ENCODE assay signal across 15 cellular contexts in genomic region chr2:17543848-17544645, GRCh38. TPM values are rescaled to one million over a fixed set of nuclear protein-coding genes. Genes with fewer than 3 reads are reported as not detected.
DNase-seq lines count a peak whose midpoint lies in the region; ATAC-seq and TF ChIP-seq lines count a peak whose summit lies in the region.
"Had no signal": no experiment of that assay in that cellular context is flagged by ENCODE, and none has a peak within 500 bp of the region (broad histone marks: within the 10 kb centered on the region; RNA-seq: fewer than 3 reads in every experiment).

No MANE protein-coding gene starts in this region.

- ATAC-seq in stimulated activated naive CD8-positive, alpha-beta T cell treated with anti-CD3 and anti-CD28 coated beads, Interleukin-15, amount 100 ng/mL, for 72 hours = no peak
- ATAC-seq: heart left ventricle had no signal

- 52% methylated on average over 3 of the region's 3 CpGs; no CpG with 5 or more reads in 1 of the 2 experiments for WGBS in endodermal cell (ENCODE audit: insufficient coverage in 1 of 2, insufficient read length in 1 of 2), 2 experiments

- H3K4me1 ChIP-seq in NT2/D1 (ENCODE audit: insufficient read depth, insufficient read length) (peaks cover 2% of the 10 kb centered on the region), endodermal cell (ENCODE audit: control insufficient read depth, insufficient read depth, low read length) (peaks cover 8% of the 10 kb centered on the region)
- H3K4me1 ChIP-seq: parathyroid adenoma had no signal

- H3K4me3 ChIP-seq in NT2/D1 (ENCODE audit: insufficient read length, low read depth) = no peak overlapping the region
- no peak overlapping the region for H3K4me3 ChIP-seq in endodermal cell (ENCODE audit: low read length)
- H3K4me3 ChIP-seq: coronary artery, heart left ventricle had no signal

- H3K4me3 Mint-ChIP-seq in endodermal cell = peak overlapping the region; percentile 23
- no peak overlapping the region for H3K4me3 Mint-ChIP-seq in stimulated activated naive CD8-positive, alpha-beta T cell treated with anti-CD3 and anti-CD28 coated beads, Interleukin-15, amount 100 ng/mL, for 72 hours

- no peaks in the 10 kb centered on the region for H3K36me3 Mint-ChIP-seq in endodermal cell (ENCODE audit: low read depth)

- DNase-seq in EH (ENCODE audit: low read depth) (peak; percentile 9), NT2/D1 (ENCODE audit: low read depth, low spot score) (peak; percentile 57), endodermal cell (no peak), iPS-NIHi7 (ENCODE audit: extremely low spot score) (peak; percentile 18), DMS153 treated with DMSO at 0.1 percent for 48 hours (lab: John Stamatoyannopoulos, UW; ENCODE audit: unreplicated experiment) (no peak), KBM-7 (no peak)
- no peak for DNase-seq in stimulated activated naive CD8-positive, alpha-beta T cell treated with anti-CD3 and anti-CD28 coated beads, Interleukin-15, amount 100 ng/mL, for 72 hours
- DNase-seq in activated CD8-positive, alpha-beta memory T cell treated with anti-CD3 and anti-CD28 coated beads, Interleukin-2, amount 50 U/mL, for 4 hours = no peak
- DNase-seq: activated naive CD4-positive, alpha-beta T cell treated with Interleukin-2 at 50 U/mL for 16 hours; heart left ventricle; NCI-H748 treated with DMSO at 0.1 percent for 48 hours; SHP77 had no signal

- H3K9ac ChIP-seq in NT2/D1 (ENCODE audit: insufficient read length, low read depth) (no peak overlapping the region), endodermal cell (ENCODE audit: extremely low read depth, low read length, poor library complexity, severe bottlenecking) (no peak overlapping the region)
- H3K9ac ChIP-seq: parathyroid adenoma had no signal

- in situ Hi-C loops in KBM-7 (cut with MboI; ENCODE audit: low pct_unique_long_range_greater_than_20kb, low sequenced_read_pairs) = no loop called here

- H3K27me3 Mint-ChIP-seq in endodermal cell (ENCODE audit: insufficient read depth) = peaks cover 44% of the 10 kb centered on the region
- H3K27me3 Mint-ChIP-seq in stimulated activated naive CD8-positive, alpha-beta T cell treated with anti-CD3 and anti-CD28 coated beads, Interleukin-15, amount 100 ng/mL, for 72 hours = peaks cover 66% of the 10 kb centered on the region

- H3K9me3 Mint-ChIP-seq in endodermal cell = no peaks in the 10 kb centered on the region
- peaks cover 0 to 18% of the 10 kb centered on the region in 2 donors for H3K9me3 Mint-ChIP-seq in stimulated activated naive CD8-positive, alpha-beta T cell treated with anti-CD3 and anti-CD28 coated beads, Interleukin-15, amount 100 ng/mL, for 72 hours

- peaks cover 42% of the 10 kb centered on the region for H3K4me1 Mint-ChIP-seq in endodermal cell
- peaks cover 10% of the 10 kb centered on the region for H3K4me1 Mint-ChIP-seq in stimulated activated naive CD8-positive, alpha-beta T cell treated with anti-CD3 and anti-CD28 coated beads, Interleukin-15, amount 100 ng/mL, for 72 hours

- no peaks in the 10 kb centered on the region for H3K9me3 ChIP-seq in NT2/D1 (ENCODE audit: insufficient read depth, low read length)
- H3K9me3 ChIP-seq in endodermal cell (ENCODE audit: control insufficient read depth, low read length) = no peaks in the 10 kb centered on the region
- H3K9me3 ChIP-seq: heart left ventricle had no signal

- peaks cover 24% of the 10 kb centered on the region for H3K27me3 ChIP-seq in NT2/D1 (ENCODE audit: insufficient read depth, insufficient read length)
- peaks cover 51% of the 10 kb centered on the region for H3K27me3 ChIP-seq in endodermal cell (ENCODE audit: control insufficient read depth, insufficient read depth, low read length, poor library complexity, severe bottlenecking)

- no peak overlapping the region for H3K27ac ChIP-seq in endodermal cell (ENCODE audit: low read depth, low read length)
- H3K27ac ChIP-seq: coronary artery, heart left ventricle, parathyroid adenoma had no signal

- H3K36me3 ChIP-seq in NT2/D1 (ENCODE audit: insufficient read depth, insufficient read length, low read length) (no peaks in the 10 kb centered on the region), endodermal cell (ENCODE audit: control insufficient read depth, insufficient read depth, low read length) (no peaks in the 10 kb centered on the region)
- H3K36me3 ChIP-seq: heart left ventricle had no signal

- H3K27ac Mint-ChIP-seq in endodermal cell = peak overlapping the region; percentile 67
- no peak overlapping the region for H3K27ac Mint-ChIP-seq in stimulated activated naive CD8-positive, alpha-beta T cell treated with anti-CD3 and anti-CD28 coated beads, Interleukin-15, amount 100 ng/mL, for 72 hours

- TF ChIP-seq CTCF in endodermal cell (conservative IDR thresholded peaks at IDR 0.05) = no peak

RNA-seq across cellular contexts. Expression of gene VSNL1, which starts 3.6 kb away (rescaled TPM):
- 1 to 10 TPM; 1.4 to 3.3 TPM for total RNA-seq in endodermal cell
- polyA plus RNA-seq in endodermal cell (2013, experiment 1 of 2) = 4.5 TPM
- polyA plus RNA-seq in endodermal cell (2013, experiment 2 of 2) = 2.8 TPM
- total RNA-seq: activated CD8-positive, alpha-beta memory T cell treated with anti-CD3 and anti-CD28 coated beads for 36 hours had no signal

RNA-seq across cellular contexts. Expression of gene RAD51AP2, which starts 25.8 kb away (rescaled TPM):
- under 1 TPM in 1 of 2 donors, not detected in 1; 0.18 TPM for total RNA-seq in endodermal cell
- 0.07 TPM for polyA plus RNA-seq in endodermal cell (2013, experiment 1 of 2)
- 0.12 TPM for polyA plus RNA-seq in endodermal cell (2013, experiment 2 of 2)
- total RNA-seq: activated CD8-positive, alpha-beta memory T cell treated with anti-CD3 and anti-CD28 coated beads for 36 hours had no signal

Comparison
In these comparisons a context has a peak if more than half of its experiments do, and no peak if none do; other contexts are left out.
1. DNase-seq: peak in EH (single experiment), NT2/D1 (single experiment) and iPS-NIHi7 (single experiment); none in endodermal cell (single experiment), DMS153 treated with DMSO at 0.1 percent for 48 hours (single experiment), stimulated activated naive CD8-positive, alpha-beta T cell treated with anti-CD3 and anti-CD28 coated beads, Interleukin-15, amount 100 ng/mL, for 72 hours (0 of 2), activated CD8-positive, alpha-beta memory T cell treated with anti-CD3 and anti-CD28 coated beads, Interleukin-2, amount 50 U/mL, for 4 hours (single experiment) and KBM-7 (single experiment).